Comparison of ENCODE assay signal across 9 cellular contexts in genomic region chr7:73612598-73613269, GRCh38. TPM values are rescaled to one million over a fixed set of nuclear protein-coding genes. Genes with fewer than 3 reads are reported as not detected.
DNase-seq lines count a peak whose midpoint lies in the region; ATAC-seq and TF ChIP-seq lines count a peak whose summit lies in the region.
"Had no signal": no experiment of that assay in that cellular context is flagged by ENCODE, and none has a peak within 500 bp of the region (broad histone marks: within the 10 kb centered on the region; RNA-seq: fewer than 3 reads in every experiment).

No MANE protein-coding gene starts in this region.

- H3K27me3 Mint-ChIP-seq in activated T-cell treated with anti-CD3 and anti-CD28 coated beads, Interleukin-2, amount 50 U/mL, for 72 hours (ENCODE audit: low read depth) = peaks cover 36% of the 10 kb centered on the region

- no peaks in the 10 kb centered on the region for H3K4me1 Mint-ChIP-seq in activated T-cell treated with anti-CD3 and anti-CD28 coated beads, Interleukin-2, amount 50 U/mL, for 72 hours (ENCODE audit: low read depth)

- TF ChIP-seq CTCF in body of pancreas (IDR thresholded peaks at IDR 0.05) (peak in 1 of 7 experiments; percentile 8), lower leg skin (IDR thresholded peaks at IDR 0.05) (no peak)

- H3K27ac ChIP-seq in body of pancreas (no peak overlapping the region), mucosa of rectum (ENCODE audit: low read depth in 2 of 2, low read length in 2 of 2) (peak overlapping the region; percentile 63 to 72)

- intact Hi-C loops in body of pancreas (cut with DNase I) = loop anchor here (5.0 kb wide), 1 partner anchor 105 kb away; the partner anchor contains the start of gene STX1A
- intact Hi-C loops in lower leg skin (cut with DNase I; ENCODE audit: low total_unique reads) = no loop called here

- DNase-seq in D341Med (ENCODE audit: low spot score) = peak; percentile 68
- DNase-seq in M059J (ENCODE audit: low read depth) = peak; percentile 91
- DNase-seq in body of pancreas = peak; percentile 52 to 71 (median 60)
- no peak for DNase-seq in activated CD4-positive, alpha-beta T cell treated with anti-CD3 and anti-CD28 coated beads for 48 hours
- DNase-seq in activated T-cell treated with anti-CD3 and anti-CD28 coated beads, Interleukin-2, amount 50 U/mL, for 72 hours = no peak
- no peak for DNase-seq in lower leg skin (ENCODE audit: low spot score in 2 of 2)
- no peak for DNase-seq in Ammon's horn (ENCODE audit: low spot score)

- no peaks in the 10 kb centered on the region for H3K27me3 ChIP-seq in body of pancreas
- H3K27me3 ChIP-seq in mucosa of rectum (ENCODE audit: control insufficient read depth in 2 of 2, insufficient read depth in 2 of 2, low read length in 2 of 2) = no peaks in the 10 kb centered on the region

- peaks cover 13% of the 10 kb centered on the region for H3K4me1 ChIP-seq in body of pancreas
- peaks cover 16 to 18% of the 10 kb centered on the region in 2 donors for H3K4me1 ChIP-seq in mucosa of rectum (ENCODE audit: control insufficient read depth in 2 of 2, insufficient read depth in 2 of 2, low read length in 2 of 2)

- peak; percentile 52 for ATAC-seq in body of pancreas
- no peak for ATAC-seq in activated T-cell treated with anti-CD3 and anti-CD28 coated beads, Interleukin-2, amount 50 U/mL, for 72 hours (replicated peaks in 1 of 2)

- 15 to 18% methylated on average over 10 to 11 of the region's 11 CpGs for WGBS in body of pancreas, 2 donors
- 24 to 27% methylated on average over 11 of the region's 11 CpGs for WGBS in lower leg skin, 2 donors

- no peaks in the 10 kb centered on the region for H3K36me3 Mint-ChIP-seq in activated T-cell treated with anti-CD3 and anti-CD28 coated beads, Interleukin-2, amount 50 U/mL, for 72 hours (ENCODE audit: insufficient read depth in 2 of 2)

- H3K4me3 ChIP-seq in body of pancreas (no peak overlapping the region), mucosa of rectum (ENCODE audit: low read length in 2 of 2) (peak overlapping the region; percentile 30 to 41), lower leg skin (ENCODE audit: low read depth, poor library complexity, severe bottlenecking) (no peak overlapping the region)

- no peaks in the 10 kb centered on the region for H3K9me3 Mint-ChIP-seq in activated T-cell treated with anti-CD3 and anti-CD28 coated beads, Interleukin-2, amount 50 U/mL, for 72 hours

- no peak for TF ChIP-seq POLR2A in body of pancreas (IDR thresholded peaks at IDR 0.05)
- no peak for TF ChIP-seq POLR2A in lower leg skin (IDR thresholded peaks at IDR 0.05)

- no peaks in the 10 kb centered on the region for H3K9me3 ChIP-seq in body of pancreas
- no peaks in the 10 kb centered on the region for H3K9me3 ChIP-seq in mucosa of rectum (ENCODE audit: control insufficient read depth in 2 of 2, low read length in 2 of 2)

- H3K36me3 ChIP-seq in body of pancreas (replicated peaks in 1 of 2; ENCODE audit: insufficient read depth in 1 of 2, low read depth in 2 of 2) = no peaks in the 10 kb centered on the region
- H3K36me3 ChIP-seq in mucosa of rectum (ENCODE audit: control insufficient read depth in 2 of 2, insufficient read depth in 2 of 2, low read length in 2 of 2) = no peaks in the 10 kb centered on the region

- no peak overlapping the region for H3K27ac Mint-ChIP-seq in activated T-cell treated with anti-CD3 and anti-CD28 coated beads, Interleukin-2, amount 50 U/mL, for 72 hours

- H3K9ac ChIP-seq in mucosa of rectum (ENCODE audit: low read depth in 1 of 2, low read length in 2 of 2) = peak overlapping the region in 1 of 2 donors; percentile 34

- H3K4me3 Mint-ChIP-seq in activated T-cell treated with anti-CD3 and anti-CD28 coated beads, Interleukin-2, amount 50 U/mL, for 72 hours = no peak overlapping the region

RNA-seq across cellular contexts. Expression of gene MLXIPL, which starts 11.6 kb away (rescaled TPM):
- 0.07 and 0.71 TPM in 2 replicates for total RNA-seq in M059J (2014; rRNA removed; shearing (Covaris generic))
- 10 to 100 TPM; 13.5 to 33.0 TPM for total RNA-seq in body of pancreas
- total RNA-seq in activated T-cell treated with anti-CD3 and anti-CD28 coated beads, Interleukin-2, amount 50 U/mL, for 72 hours = under 1 TPM in 1 of 2 donors, not detected in 1; 0.14 TPM
- 10 to 100 TPM in 1 of 4 donors, 1 to 10 TPM in 3; 1.3 to 12.0 (median 5.6) TPM for total RNA-seq in lower leg skin
- total RNA-seq: glomerular endothelial cell had no signal

RNA-seq across cellular contexts. Expression of gene TBL2, which starts 34.4 kb away (rescaled TPM):
- total RNA-seq in M059J (2014; rRNA removed; shearing (Covaris generic)) = 59.8 and 81.0 TPM in 2 replicates
- total RNA-seq in body of pancreas = 10 to 100 TPM; 25.9 to 30.7 TPM
- 10 to 100 TPM; 27.7 to 29.6 TPM for total RNA-seq in activated T-cell treated with anti-CD3 and anti-CD28 coated beads, Interleukin-2, amount 50 U/mL, for 72 hours
- 10 to 100 TPM; 32.2 to 52.1 (median 40.3) TPM for total RNA-seq in lower leg skin

RNA-seq across cellular contexts. Expression of gene VPS37D, which starts 54.9 kb away (rescaled TPM):
- 1.7 and 5.1 TPM in 2 replicates for total RNA-seq in M059J (2014; rRNA removed; shearing (Covaris generic))
- total RNA-seq in body of pancreas (1 to 10 TPM; 1.3 to 6.0 TPM), lower leg skin (1 to 10 TPM; 2.4 to 6.9 (median 4.1) TPM)
- total RNA-seq in activated T-cell treated with anti-CD3 and anti-CD28 coated beads, Interleukin-2, amount 50 U/mL, for 72 hours = under 1 TPM; 0.70 to 0.95 TPM

RNA-seq across cellular contexts. Expression of gene BCL7B, which starts 55.2 kb away (rescaled TPM):
- total RNA-seq in M059J (2014; rRNA removed; shearing (Covaris generic)) = 60.7 and 68.3 TPM in 2 replicates
- total RNA-seq in body of pancreas (10 to 100 TPM; 44.4 to 90.0 TPM), lower leg skin (10 to 100 TPM; 31.8 to 66.2 (median 47.7) TPM)
- total RNA-seq in activated T-cell treated with anti-CD3 and anti-CD28 coated beads, Interleukin-2, amount 50 U/mL, for 72 hours = 10 to 100 TPM; 64.7 to 71.6 TPM

Comparison
In these comparisons a context has a peak if more than half of its experiments do, and no peak if none do; other contexts are left out.
1. DNase-seq: peak in D341Med (single experiment), M059J (single experiment) and body of pancreas (4 of 4); none in activated CD4-positive, alpha-beta T cell treated with anti-CD3 and anti-CD28 coated beads for 48 hours (single experiment), activated T-cell treated with anti-CD3 and anti-CD28 coated beads, Interleukin-2, amount 50 U/mL, for 72 hours (0 of 2), lower leg skin (0 of 2) and Ammon's horn (single experiment).
2. H3K27ac ChIP-seq: peak in mucosa of rectum (2 of 2); none in body of pancreas (0 of 4).
3. H3K4me3 ChIP-seq: peak in mucosa of rectum (2 of 2); none in body of pancreas (0 of 2) and lower leg skin (single experiment).